27 cellular contexts compared by ENCODE assay signal in the genomic region with DNA sequence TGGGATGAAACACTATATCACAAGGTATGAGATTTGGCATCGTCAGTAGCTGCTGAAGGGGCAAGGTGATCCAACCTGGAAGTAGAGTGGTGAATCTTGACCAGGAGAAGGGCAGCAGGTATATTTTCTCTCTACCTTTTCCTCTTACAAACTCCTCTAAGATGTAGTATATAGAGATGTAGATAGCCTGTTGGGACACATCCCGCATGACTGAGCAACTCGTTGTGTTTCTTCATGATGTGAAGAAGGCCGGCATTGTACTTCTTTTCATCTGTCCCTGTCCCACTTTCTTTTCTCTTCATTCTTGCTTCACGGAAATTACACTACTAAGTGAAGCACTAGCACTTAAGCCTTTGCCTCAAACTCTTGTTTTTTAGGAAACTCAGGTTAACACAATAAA.
"Had no signal": no experiment of that assay in that cellular context is flagged by ENCODE, and none has a peak within 500 bp of the region (broad histone marks: within the 10 kb centered on the region; RNA-seq: fewer than 3 reads in every experiment).

No MANE protein-coding gene starts in this region.

- H3K4me3 ChIP-seq: stomach, suprapubic skin, testis, thoracic aorta, thyroid gland, tibial artery, tibial nerve, transverse colon, upper lobe of left lung, upper lobe of right lung, uterus, vagina had no signal

- FAIRE-seq: urothelium cell line had no signal

- H3K4me1 ChIP-seq: suprapubic skin, testis, thyroid gland, tibial artery, tibial nerve, transverse colon, upper lobe of right lung, uterus, vagina had no signal

- H3K9me3 ChIP-seq: stomach, suprapubic skin, testis, thoracic aorta, thyroid gland, tibial artery, tibial nerve, transverse colon, upper lobe of left lung, upper lobe of right lung, uterus, vagina had no signal

- H3K27me3 ChIP-seq: stomach, suprapubic skin, testis, thyroid gland, tibial artery, tibial nerve, transverse colon, upper lobe of left lung, upper lobe of right lung, uterus, vagina had no signal

- DNase-seq: stimulated activated CD4-positive, alpha-beta T cell treated with anti-CD3 and anti-CD28 coated beads, Interleukin-2, amount 100 ng/mL, for 48 hours; stimulated activated CD4-positive, alpha-beta T cell treated with anti-CD3 and anti-CD28 coated beads, Interleukin-4, amount 100 ng/mL, for 1 hour; stimulated activated CD4-positive, alpha-beta T cell treated with anti-CD3 and anti-CD28 coated beads, Interleukin-4, amount 100 ng/mL, for 24 hours; stimulated activated CD4-positive, alpha-beta T cell treated with anti-CD3 and anti-CD28 coated beads, Interleukin-4, amount 100 ng/mL, for 4 hours; stimulated activated CD8-positive, alpha-beta memory T cell treated with anti-CD3 and anti-CD28 coated beads, Interleukin-4, amount 100 ng/mL, for 48 hours; stimulated activated naive B cell treated with anti-CD40 and anti-IgM and Interleukin-4, amounts not matched to agents 10 μg/mL and 1 μg/mL and 100 μg/mL, for 72 hours; stimulated activated naive CD4-positive, alpha-beta T cell; stimulated activated naive CD4-positive, alpha-beta T cell treated with Interleukin-2 at 50 U/mL for 16 hours; stimulated activated naive CD8-positive, alpha-beta T cell treated with anti-CD3 and anti-CD28 coated beads, Interleukin-15, amount 100 ng/mL, for 72 hours; stimulated activated naive CD8-positive, alpha-beta T cell treated with anti-CD3 and anti-CD28 coated beads, Interleukin-15, Interleukin-2, amounts not matched to agents 100 U/mL and 50 U/mL, for 24 hours; stomach; substantia nigra; testis; thyroid gland; tibial artery; transverse colon; trophoblast cell; upper lobe of left lung; upper lobe of right lung; uterus had no signal

- H3K36me3 ChIP-seq: stomach, suprapubic skin, thoracic aorta, thyroid gland, tibial artery, tibial nerve, transverse colon, upper lobe of left lung, upper lobe of right lung, uterus, vagina had no signal

- H3K27ac ChIP-seq: stomach, suprapubic skin, testis, thoracic aorta, thyroid gland, tibial artery, tibial nerve, transverse colon, upper lobe of left lung, upper lobe of right lung, uterus, vagina had no signal

- ATAC-seq: stimulated activated effector memory CD8-positive, alpha-beta T cell treated with anti-CD3 and anti-CD28 coated beads, Interleukin-12 subunit alpha, Interleukin-12 subunit beta, amount 100 ng/mL, for 72 hours; stimulated activated memory B cell treated with anti-CD40 and anti-IgM and Interleukin-4, amounts not matched to agents 10 μg/mL and 1 μg/mL and 100 μg/mL, for 72 hours; stimulated activated naive B cell treated with anti-CD40 and anti-IgM and Interleukin-4, amounts not matched to agents 10 μg/mL and 1 μg/mL and 100 μg/mL, for 72 hours; stimulated activated naive CD8-positive, alpha-beta T cell treated with anti-CD3 and anti-CD28 coated beads, Interleukin-15, amount 100 ng/mL, for 72 hours; stimulated activated naive CD8-positive, alpha-beta T cell treated with anti-CD3 and anti-CD28 coated beads, Interleukin-15, Interleukin-2, amounts not matched to agents 100 U/mL and 50 U/mL, for 24 hours; upper lobe of right lung had no signal
